ENCODE assay signal across 21 cellular contexts in genomic region chr7:66377714-66378113, GRCh38.
"Had no signal": no experiment of that assay in that cellular context is flagged by ENCODE, and none has a peak within 500 bp of the region (broad histone marks: within the 10 kb centered on the region; RNA-seq: fewer than 3 reads in every experiment).

No MANE protein-coding gene starts in this region.

- ATAC-seq: activated CD4-positive, alpha-beta T cell treated with anti-CD3 and anti-CD28 coated beads for 36 hours; activated T-helper 17 cell treated with anti-CD3 and anti-CD28 coated beads, Interleukin-2, amount 50 U/mL, for 72 hours; PC-3; T-helper 17 cell had no signal

- H3K27ac Mint-ChIP-seq: activated CD4-positive, alpha-beta memory T cell treated with anti-CD3 and anti-CD28 coated beads, Interleukin-2, amount 10 ng/mL, durations not matched to agents 7 days and 5 days; activated CD4-positive, alpha-beta T cell treated with anti-CD3 and anti-CD28 coated beads for 36 hours; activated naive CD4-positive, alpha-beta T cell treated with anti-CD3 and anti-CD28 coated beads, Interleukin-2, amount 10 ng/mL, durations not matched to agents 7 days and 5 days; activated naive CD8-positive, alpha-beta T cell treated with anti-CD3 and anti-CD28 coated beads for 36 hours; activated T-helper 17 cell treated with anti-CD3 and anti-CD28 coated beads, Interleukin-2, amount 50 U/mL, for 72 hours; T-helper 17 cell had no signal

- H3K4me1 Mint-ChIP-seq: activated CD4-positive, alpha-beta memory T cell treated with anti-CD3 and anti-CD28 coated beads, Interleukin-2, amount 10 ng/mL, durations not matched to agents 7 days and 5 days; activated CD4-positive, alpha-beta T cell treated with anti-CD3 and anti-CD28 coated beads for 36 hours; activated naive CD4-positive, alpha-beta T cell treated with anti-CD3 and anti-CD28 coated beads, Interleukin-2, amount 10 ng/mL, durations not matched to agents 7 days and 5 days; activated naive CD8-positive, alpha-beta T cell treated with anti-CD3 and anti-CD28 coated beads for 36 hours; activated T-helper 17 cell treated with anti-CD3 and anti-CD28 coated beads, Interleukin-2, amount 50 U/mL, for 72 hours; T-helper 17 cell had no signal

- DNase-seq: activated CD4-positive, alpha-beta memory T cell treated with anti-CD3 and anti-CD28 coated beads, Interleukin-2, amount 10 ng/mL, durations not matched to agents 7 days and 5 days; activated CD4-positive, alpha-beta T cell treated with anti-CD3 and anti-CD28 coated beads for 36 hours; activated CD4-positive, alpha-beta T cell treated with anti-CD3 and anti-CD28 coated beads, Interleukin-2, amount 50 U/mL, for 1 hour; activated CD4-positive, CD25-positive, alpha-beta regulatory T cell; activated gamma-delta T cell; activated naive CD4-positive, alpha-beta T cell treated with anti-CD3 and anti-CD28 coated beads, Interleukin-2, amount 10 ng/mL, durations not matched to agents 7 days and 5 days; activated naive CD8-positive, alpha-beta T cell treated with anti-CD3 and anti-CD28 coated beads for 36 hours; activated T-cell treated with anti-CD3 and anti-CD28 coated beads for 4 hours; activated T-cell treated with anti-CD3 and anti-CD28 coated beads, Interleukin-2, amount 50 U/mL, for 48 hours; NCI-H1048; NCI-H1694; NCI-H2029; NCI-H2107; NCI-H2171 treated with DMSO at 0.1 percent for 48 hours; NCI-H226; NCI-H69; PC-3; SIG-M5; T-helper 17 cell; T-helper 9 cell had no signal

- H3K27me3 Mint-ChIP-seq: activated CD4-positive, alpha-beta memory T cell treated with anti-CD3 and anti-CD28 coated beads, Interleukin-2, amount 10 ng/mL, durations not matched to agents 7 days and 5 days; activated CD4-positive, alpha-beta T cell treated with anti-CD3 and anti-CD28 coated beads for 36 hours; activated naive CD4-positive, alpha-beta T cell treated with anti-CD3 and anti-CD28 coated beads, Interleukin-2, amount 10 ng/mL, durations not matched to agents 7 days and 5 days; activated naive CD8-positive, alpha-beta T cell treated with anti-CD3 and anti-CD28 coated beads for 36 hours; activated T-helper 17 cell treated with anti-CD3 and anti-CD28 coated beads, Interleukin-2, amount 50 U/mL, for 72 hours; T-helper 17 cell had no signal

- H3K4me3 Mint-ChIP-seq: activated CD4-positive, alpha-beta memory T cell treated with anti-CD3 and anti-CD28 coated beads, Interleukin-2, amount 10 ng/mL, durations not matched to agents 7 days and 5 days; activated CD4-positive, alpha-beta T cell treated with anti-CD3 and anti-CD28 coated beads for 36 hours; activated naive CD4-positive, alpha-beta T cell treated with anti-CD3 and anti-CD28 coated beads, Interleukin-2, amount 10 ng/mL, durations not matched to agents 7 days and 5 days; activated naive CD8-positive, alpha-beta T cell treated with anti-CD3 and anti-CD28 coated beads for 36 hours; activated T-helper 17 cell treated with anti-CD3 and anti-CD28 coated beads, Interleukin-2, amount 50 U/mL, for 72 hours; T-helper 17 cell had no signal
